In the genomic region with DNA sequence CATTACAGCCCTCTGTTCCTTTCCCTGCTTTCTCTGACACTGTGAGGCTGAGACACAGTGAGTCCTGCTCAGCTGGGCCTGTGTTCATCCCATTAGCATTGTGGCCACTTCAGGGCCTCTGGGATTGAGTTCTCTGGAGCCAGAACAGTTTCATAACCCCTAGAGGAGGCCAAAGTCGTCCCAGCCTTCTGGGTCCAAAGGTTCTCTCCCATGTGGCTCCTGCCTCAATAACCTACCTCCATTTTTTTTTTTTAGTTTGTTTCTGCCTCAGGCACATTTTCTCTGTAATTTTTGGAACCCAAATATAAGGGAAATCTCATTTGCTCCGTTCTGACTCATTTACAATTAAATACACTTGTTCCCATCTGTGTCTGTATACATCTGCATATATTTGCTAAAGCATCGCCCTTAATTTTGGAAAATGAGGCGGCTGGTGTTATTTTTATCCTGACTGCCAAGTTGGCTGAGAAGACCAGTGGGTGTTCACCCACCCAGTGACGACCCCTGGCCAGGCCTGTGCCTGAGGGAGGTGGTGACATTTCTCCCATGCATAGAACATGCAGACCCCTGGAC, we compare ENCODE assay signal across 8 cellular contexts. TPM values are rescaled to one million over a fixed set of nuclear protein-coding genes. Genes with fewer than 3 reads are reported as not detected.
DNase-seq lines count a peak whose midpoint lies in the region; ATAC-seq and TF ChIP-seq lines count a peak whose summit lies in the region.

No MANE protein-coding gene starts in this region.

- H3K4me1 ChIP-seq in right lobe of liver (peaks cover 0 to 14% (median 4%) of the 10 kb centered on the region in 4 donors), subcutaneous abdominal adipose tissue (ENCODE audit: control insufficient read depth in 5 of 5, insufficient read depth in 5 of 5, low read length in 5 of 5) (peaks cover 0 to 23% (median 21%) of the 10 kb centered on the region in 5 donors)
- peaks cover 4% of the 10 kb centered on the region for H3K4me1 ChIP-seq in CD8-positive, alpha-beta memory T cell (ENCODE audit: insufficient read depth, low read length)

- H3K36me3 ChIP-seq in right lobe of liver (no peaks in the 10 kb centered on the region), subcutaneous abdominal adipose tissue (ENCODE audit: control insufficient read depth in 5 of 5, insufficient read depth in 5 of 5, low read length in 5 of 5) (no peaks in the 10 kb centered on the region)
- H3K36me3 ChIP-seq in CD8-positive, alpha-beta memory T cell (ENCODE audit: insufficient read depth, low read length), result no peaks in the 10 kb centered on the region

- H3K27me3 Mint-ChIP-seq in CD8-positive, alpha-beta memory T cell, result peaks cover 18 to 46% of the 10 kb centered on the region in 2 donors

- H3K9me3 ChIP-seq in right lobe of liver, result no peaks in the 10 kb centered on the region
- no peaks in the 10 kb centered on the region for H3K9me3 ChIP-seq in subcutaneous abdominal adipose tissue (ENCODE audit: control insufficient read depth in 5 of 5, low read length in 5 of 5)
- no peaks in the 10 kb centered on the region for H3K9me3 ChIP-seq in CD8-positive, alpha-beta memory T cell (ENCODE audit: low read length)

- intact Hi-C loops in right lobe of liver (cut with DNase I), result no loop called here

- H3K9ac ChIP-seq in subcutaneous abdominal adipose tissue (ENCODE audit: low read length in 5 of 5), result peak overlapping the region in 1 of 5 donors; percentile 30

- ATAC-seq in right lobe of liver (peak; percentile 90 to 96 (median 96)), HG03565 (IDR thresholded peaks at IDR 0.05; ENCODE audit: unreplicated experiment) (no peak), HG02610 (IDR thresholded peaks at IDR 0.05; ENCODE audit: unreplicated experiment) (no peak)

- H3K4me3 ChIP-seq in right lobe of liver (no peak overlapping the region), subcutaneous abdominal adipose tissue (ENCODE audit: low read depth in 1 of 5, low read length in 5 of 5) (no peak overlapping the region)
- H3K4me3 ChIP-seq in CD8-positive, alpha-beta memory T cell (ENCODE audit: low read length), result no peak overlapping the region

- H3K27ac ChIP-seq in cingulate gyrus (ENCODE audit: low read depth, low read length), result peak overlapping the region; percentile 82
- H3K27ac ChIP-seq in right lobe of liver, result peak overlapping the region in 1 of 3 donors; percentile 53
- H3K27ac ChIP-seq in subcutaneous abdominal adipose tissue (ENCODE audit: low read depth, low read length), result peak overlapping the region; percentile 21
- no peak overlapping the region for H3K27ac ChIP-seq in CD8-positive, alpha-beta memory T cell (ENCODE audit: low read depth, low read length)

- H3K27ac Mint-ChIP-seq in CD8-positive, alpha-beta memory T cell, result no peak overlapping the region

- H3K36me3 Mint-ChIP-seq in CD8-positive, alpha-beta memory T cell, result peaks cover 0 to 2% (median 0%) of the 10 kb centered on the region in 3 donors

- POLR2A ChIA-PET in CD8-positive, alpha-beta memory T cell (lab: Charles Lee), result no interaction called here

- no peaks in the 10 kb centered on the region for H3K9me3 Mint-ChIP-seq in CD8-positive, alpha-beta memory T cell

- CTCF ChIA-PET in CD8-positive, alpha-beta memory T cell (lab: Charles Lee), result no interaction called here

- DNase-seq in HuH-7 (ENCODE audit: low spot score) (peak; percentile 44), right lobe of liver (peak; percentile 33 to 80 (median 73)), T-helper 2 cell (no peak)
- no peak for DNase-seq in CD8-positive, alpha-beta memory T cell

- TF ChIP-seq CTCF in right lobe of liver (IDR thresholded peaks at IDR 0.05), result no peak

- no peaks in the 10 kb centered on the region for H3K27me3 ChIP-seq in right lobe of liver
- H3K27me3 ChIP-seq in subcutaneous abdominal adipose tissue (ENCODE audit: control insufficient read depth in 5 of 5, insufficient read depth in 4 of 5, low read length in 5 of 5), result no peaks in the 10 kb centered on the region
- no peaks in the 10 kb centered on the region for H3K27me3 ChIP-seq in CD8-positive, alpha-beta memory T cell (ENCODE audit: insufficient read depth, low read length, poor library complexity, severe bottlenecking)

- H3K4me3 Mint-ChIP-seq in CD8-positive, alpha-beta memory T cell, result no peak overlapping the region

- peaks cover 11 to 22% (median 14%) of the 10 kb centered on the region in 3 donors for H3K4me1 Mint-ChIP-seq in CD8-positive, alpha-beta memory T cell

- no peak for TF ChIP-seq POLR2A in right lobe of liver (IDR thresholded peaks at IDR 0.05)

- 75% methylated on average over 5 of the region's 5 CpGs for WGBS in right lobe of liver (ENCODE audit: insufficient coverage, low coverage, low lambda C conversion rate, missing lambda C conversion rate)

RNA-seq across cellular contexts. Expression of a gene that starts 27.3 kb away (rescaled TPM):
- 100 to 1,000 TPM; 101 to 192 (median 123) TPM for total RNA-seq in right lobe of liver
- total RNA-seq in CD8-positive, alpha-beta memory T cell, result 10 to 100 TPM; 89.0 to 97.2 TPM
- polyA plus RNA-seq in CD8-positive, alpha-beta memory T cell, result 6.5 TPM

Comparison
In these comparisons a context has a peak if more than half of its experiments do, and no peak if none do; other contexts are left out.
1. DNase-seq: peak in HuH-7 (single experiment) and right lobe of liver (3 of 3); none in T-helper 2 cell (0 of 5) and CD8-positive, alpha-beta memory T cell (0 of 5).
2. ATAC-seq: peak in right lobe of liver (4 of 4); none in HG03565 (single experiment) and HG02610 (single experiment).